ENCODE assay signal across 11 cellular contexts in the genomic region with DNA sequence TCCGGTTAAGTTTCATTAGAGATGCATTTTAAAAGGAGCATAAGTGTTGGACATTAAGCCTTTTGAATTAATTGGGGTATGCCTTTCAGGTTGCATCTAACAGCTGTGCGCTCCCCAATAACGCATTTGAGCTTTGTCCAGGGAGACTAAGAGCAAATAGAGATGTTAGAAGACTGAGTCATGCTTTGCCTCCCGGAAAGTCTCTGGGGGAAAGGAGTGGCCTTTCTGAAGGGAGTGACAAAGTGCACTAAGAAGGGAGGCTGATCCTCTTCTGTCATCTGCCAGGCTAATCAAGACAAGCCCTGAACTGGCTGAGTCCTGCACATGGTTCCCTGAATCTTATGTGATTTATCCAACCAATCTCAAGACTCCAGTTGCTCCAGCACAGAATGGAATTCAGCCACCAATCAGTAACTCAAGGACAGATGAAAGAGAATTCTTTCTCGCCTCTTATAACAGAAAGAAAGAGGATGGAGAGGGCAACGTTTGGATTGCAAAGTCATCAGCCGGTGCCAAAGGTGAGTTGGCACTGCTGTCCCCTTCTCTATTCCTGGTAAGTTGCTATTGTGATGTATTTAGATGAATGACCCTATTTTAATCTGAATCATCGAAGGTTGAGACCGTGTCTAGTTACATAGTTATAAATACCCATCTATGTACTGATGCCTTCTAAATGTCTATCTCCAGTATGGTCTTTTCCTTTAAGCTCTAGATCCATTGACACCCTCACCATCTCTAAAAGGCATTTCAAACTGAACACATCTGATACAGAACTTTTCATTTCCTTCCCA. TPM values are rescaled to one million over a fixed set of nuclear protein-coding genes. Genes with fewer than 3 reads are reported as not detected.
DNase-seq lines count a peak whose midpoint lies in the region; ATAC-seq and TF ChIP-seq lines count a peak whose summit lies in the region.
"Had no signal": no experiment of that assay in that cellular context is flagged by ENCODE, and none has a peak within 500 bp of the region (broad histone marks: within the 10 kb centered on the region; RNA-seq: fewer than 3 reads in every experiment).

No MANE protein-coding gene starts in this region.

- DNase-seq in Daoy (ENCODE audit: low read depth), result peak; percentile 66
- peak; percentile 74 for DNase-seq in NCI-H460 (ENCODE audit: extremely low read depth, low read depth)
- DNase-seq in dermis blood vessel endothelial cell, result peak; percentile 38
- DNase-seq in mucosa of descending colon, result no peak
- no peak for DNase-seq in T-helper 9 cell
- no peak for DNase-seq in activated effector memory CD4-positive, alpha-beta T cell treated with Interleukin-2 at 50 U/mL for 16 hours
- DNase-seq in NCI-H187 (lab: John Stamatoyannopoulos, UW), result no peak
- DNase-seq: activated T-cell treated with anti-CD3 and anti-CD28 coated beads, Interleukin-2, amount 50 U/mL, for 24 hours; NCI-H1694 treated with DMSO at 0.1 percent for 48 hours had no signal

- no peak for TF ChIP-seq CTCF in mucosa of descending colon (IDR thresholded peaks at IDR 0.05)

- no peak overlapping the region for H3K4me3 ChIP-seq in mucosa of descending colon
- H3K4me3 ChIP-seq: vagina had no signal

- peak; percentile 96 for ATAC-seq in mucosa of descending colon
- no peak for ATAC-seq in HG03521 (IDR thresholded peaks at IDR 0.05; ENCODE audit: unreplicated experiment)

- intact Hi-C loops in mucosa of descending colon (cut with DNase I, micrococcal nuclease), result no loop called here

- H3K36me3 ChIP-seq in mucosa of descending colon (ENCODE audit: low read depth), result no peaks in the 10 kb centered on the region

- no peaks in the 10 kb centered on the region for H3K4me1 ChIP-seq in mucosa of descending colon (ENCODE audit: low read depth)

- H3K9me3 ChIP-seq in mucosa of descending colon, result no peaks in the 10 kb centered on the region
- H3K9me3 ChIP-seq: vagina had no signal

RNA-seq across cellular contexts. Expression of a gene that starts 12.1 kb away (rescaled TPM):
- total RNA-seq in Daoy (2014; rRNA removed; shearing (Covaris generic)), result 33.6 and 34.2 TPM in 2 replicates
- total RNA-seq in NCI-H460 (2014; rRNA removed; shearing (Covaris generic)), result 58.1 and 72.8 TPM in 2 replicates
- 70.5 and 83.3 TPM in 2 replicates for polyA plus RNA-seq in NCI-H460 (2014; cell fraction: nucleus; rRNA removed)
- 20.8 and 27.6 TPM in 2 replicates for total RNA-seq in dermis blood vessel endothelial cell
- total RNA-seq in mucosa of descending colon, result 10 to 100 TPM; 13.4 to 32.2 (median 20.3) TPM

RNA-seq across cellular contexts. Expression of a gene that starts 48.2 kb away (rescaled TPM):
- total RNA-seq in Daoy (2014; rRNA removed; shearing (Covaris generic)), result 26.3 and 29.9 TPM in 2 replicates
- 35.9 and 43.0 TPM in 2 replicates for total RNA-seq in NCI-H460 (2014; rRNA removed; shearing (Covaris generic))
- polyA plus RNA-seq in NCI-H460 (2014; cell fraction: nucleus; rRNA removed), result 35.1 and 43.0 TPM in 2 replicates
- total RNA-seq in dermis blood vessel endothelial cell, result 16.8 and 22.0 TPM in 2 replicates
- total RNA-seq in mucosa of descending colon, result 10 to 100 TPM; 10.1 to 18.3 (median 18.1) TPM

Comparison
In these comparisons a context has a peak if more than half of its experiments do, and no peak if none do; other contexts are left out.
1. DNase-seq: peak in Daoy (single experiment), NCI-H460 (single experiment) and dermis blood vessel endothelial cell (single experiment); none in mucosa of descending colon (0 of 3), T-helper 9 cell (single experiment), activated effector memory CD4-positive, alpha-beta T cell treated with Interleukin-2 at 50 U/mL for 16 hours (single experiment) and NCI-H187 (0 of 2).